9 cellular contexts compared by ENCODE assay signal in genomic region chr2:26745609-26746327, GRCh38. TPM values are rescaled to one million over a fixed set of nuclear protein-coding genes. Genes with fewer than 3 reads are reported as not detected.
A peak's percentile ranks its signal among the peaks of the same experiment; 100 is the strongest.
DNase-seq lines count a peak whose midpoint lies in the region; ATAC-seq and TF ChIP-seq lines count a peak whose summit lies in the region.
"Had no signal": no experiment of that assay in that cellular context is flagged by ENCODE, and none has a peak within 500 bp of the region (broad histone marks: within the 10 kb centered on the region; RNA-seq: fewer than 3 reads in every experiment).

No MANE protein-coding gene starts in this region.

- H3K9me3 ChIP-seq in SU-DHL-6 (ENCODE audit: insufficient read depth, low read length) (no peaks in the 10 kb centered on the region), heart left ventricle (no peaks in the 10 kb centered on the region), aorta (ENCODE audit: control insufficient read depth, low read length) (no peaks in the 10 kb centered on the region)
- H3K9me3 ChIP-seq: BLaER1 treated with 17β-estradiol and CSF1 and Interleukin-3, amounts not matched to agents 10 nM and 100 nM had no signal

- H3K9me2 ChIP-seq in SU-DHL-6 (replicated peaks; ENCODE audit: insufficient read depth, low read length) = no peaks in the 10 kb centered on the region

- no peaks in the 10 kb centered on the region for H3K79me2 ChIP-seq in SU-DHL-6 (ENCODE audit: insufficient read depth, low read length)

- intact Hi-C loops in heart left ventricle (cut with DNase I) = loop anchor here (1.0 to 2.0 kb wide), 4 partner anchors 139 to 141 kb away; no protein-coding TSS in a partner anchor
- intact Hi-C loops in aorta (cut with DNase I) = loop anchor here (1.0 kb wide), 1 partner anchor 139 kb away; no protein-coding TSS in a partner anchor

- peak; percentile 89 for TF ChIP-seq CTCF in SU-DHL-6 (IDR thresholded peaks at IDR 0.05; ENCODE audit: insufficient read depth, low read length, poor library complexity, severe bottlenecking)
- peak; percentile 91 to 98 (median 93) for TF ChIP-seq CTCF in heart left ventricle (IDR thresholded peaks at IDR 0.05)

- no peaks in the 10 kb centered on the region for H3K27me3 ChIP-seq in SU-DHL-6 (ENCODE audit: low read length)
- no peaks in the 10 kb centered on the region for H3K27me3 ChIP-seq in heart left ventricle
- H3K27me3 ChIP-seq in aorta (ENCODE audit: control insufficient read depth in 1 of 2, insufficient read depth in 2 of 2, low read length in 1 of 2) = no peaks in the 10 kb centered on the region
- H3K27me3 ChIP-seq: BLaER1 treated with 17β-estradiol and CSF1 and Interleukin-3, amounts not matched to agents 10 nM and 100 nM had no signal

- H3K9ac ChIP-seq in SU-DHL-6 (ENCODE audit: low read length) = no peak overlapping the region
- H3K9ac ChIP-seq: BLaER1 treated with 17β-estradiol and CSF1 and Interleukin-3, amounts not matched to agents 10 nM and 100 nM had no signal

- no peaks in the 10 kb centered on the region for H3F3A ChIP-seq in SU-DHL-6 (ENCODE audit: insufficient read depth)

- H3K36me3 ChIP-seq in SU-DHL-6 (ENCODE audit: low read length) (no peaks in the 10 kb centered on the region), heart left ventricle (no peaks in the 10 kb centered on the region), aorta (ENCODE audit: control insufficient read depth in 1 of 2, insufficient read depth in 2 of 2, low read length in 1 of 2) (no peaks in the 10 kb centered on the region)
- H3K36me3 ChIP-seq: BLaER1 treated with 17β-estradiol and CSF1 and Interleukin-3, amounts not matched to agents 10 nM and 100 nM had no signal

- ATAC-seq in heart left ventricle (peak; percentile 86 to 91 (median 88)), aorta (ENCODE audit: low FRiP score) (peak; percentile 86)

- no peak overlapping the region for H3K4me2 ChIP-seq in SU-DHL-6 (ENCODE audit: low read depth, low read length, poor library complexity, severe bottlenecking)
- H3K4me2 ChIP-seq: BLaER1 treated with 17β-estradiol and CSF1 and Interleukin-3, amounts not matched to agents 10 nM and 100 nM had no signal

- H3K4me3 ChIP-seq in SU-DHL-6 (ENCODE audit: insufficient read depth, low read length, poor library complexity, severe bottlenecking) (no peak overlapping the region), heart left ventricle (no peak overlapping the region), aorta (ENCODE audit: low read length in 2 of 2) (no peak overlapping the region)
- H3K4me3 ChIP-seq: BLaER1 treated with 17β-estradiol and CSF1 and Interleukin-3, amounts not matched to agents 10 nM and 100 nM had no signal

- 24 to 28% (median 26%) methylated on average over 9 of the region's 9 CpGs for WGBS in heart left ventricle, 4 donors
- WGBS in aorta, 2 donors = 16 to 17% methylated on average over 9 of the region's 9 CpGs

- peaks cover 0 to 3% (median 0%) of the 10 kb centered on the region in 12 donors for H3K4me1 ChIP-seq in heart left ventricle
- H3K4me1 ChIP-seq in aorta (ENCODE audit: control insufficient read depth in 1 of 2, insufficient read depth in 2 of 2, low read length in 2 of 2) = no peaks in the 10 kb centered on the region

- no peak overlapping the region for H3K27ac ChIP-seq in SU-DHL-6 (ENCODE audit: low read depth, low read length)
- H3K27ac ChIP-seq in heart left ventricle = no peak overlapping the region
- no peak overlapping the region for H3K27ac ChIP-seq in aorta (ENCODE audit: low read depth in 1 of 2, low read length in 2 of 2)
- H3K27ac ChIP-seq: BLaER1 treated with 17β-estradiol and CSF1 and Interleukin-3, amounts not matched to agents 10 nM and 100 nM had no signal

- H4K20me1 ChIP-seq in SU-DHL-6 (ENCODE audit: low read depth, low read length) = no peaks in the 10 kb centered on the region

- DNase-seq in NOMO-1 (lab: John Stamatoyannopoulos, UW; ENCODE audit: unreplicated experiment in 2 of 2) (peak; percentile 26 to 50), NOMO-1 treated with dmso at 0.1 percent for 144 hours (lab: John Stamatoyannopoulos, UW; ENCODE audit: unreplicated experiment) (no peak), NCI-H1105 (lab: John Stamatoyannopoulos, UW) (peak; percentile 53), heart left ventricle (peak; percentile 78 to 88 (median 81)), pulmonary artery endothelial cell (ENCODE audit: low read depth, low spot score) (peak; percentile 49), aorta (peak; percentile 90 to 95)
- peak; percentile 67 for DNase-seq in activated naive CD8-positive, alpha-beta T cell treated with anti-CD3 and anti-CD28 coated beads, Interleukin-2, amount 50 U/mL, for 16 hours (ENCODE audit: low read depth, low spot score)

- no peak for TF ChIP-seq POLR2A in heart left ventricle (IDR thresholded peaks at IDR 0.05)

- H2AFZ ChIP-seq in SU-DHL-6 (ENCODE audit: low read depth, low read length, severe bottlenecking) = no peak overlapping the region

RNA-seq across cellular contexts. Expression of gene SLC35F6, which starts 18.3 kb away (rescaled TPM):
- total RNA-seq in heart left ventricle = 10 to 100 TPM; 17.2 to 70.5 (median 27.2) TPM
- polyA plus RNA-seq in heart left ventricle = 10 to 100 TPM; 14.4 to 28.3 TPM
- 21.9 and 33.6 TPM in 2 replicates for total RNA-seq in pulmonary artery endothelial cell
- total RNA-seq in aorta = 10 to 100 TPM; 33.2 to 34.6 TPM
- 1 to 10 TPM; 9.6 to 10.0 TPM for polyA plus RNA-seq in aorta

RNA-seq across cellular contexts. Expression of gene CENPA, which starts 40.1 kb away (rescaled TPM):
- total RNA-seq in heart left ventricle (10 to 100 TPM in 2 of 9 donors, 1 to 10 TPM in 5, under 1 TPM in 1, not detected in 1; 0.35 to 26.8 (median 4.4) TPM), pulmonary artery endothelial cell (14.2 and 28.3 TPM in 2 replicates), aorta (1 to 10 TPM in 1 of 2 donors, under 1 TPM in 1; 0.23 to 1.2 TPM)
- polyA plus RNA-seq in heart left ventricle (1 to 10 TPM in 1 of 2 donors, under 1 TPM in 1; 0.25 to 2.1 TPM), aorta (not detected)

RNA-seq across cellular contexts. Expression of gene KCNK3, which starts 53.2 kb away (rescaled TPM):
- total RNA-seq in heart left ventricle = 10 to 100 TPM in 1 of 9 donors, 1 to 10 TPM in 6, under 1 TPM in 2; 0.61 to 12.2 (median 2.1) TPM
- 1 to 10 TPM; 1.9 to 3.7 TPM for polyA plus RNA-seq in heart left ventricle
- not detected in 2 replicates for total RNA-seq in pulmonary artery endothelial cell
- total RNA-seq in aorta = 10 to 100 TPM in 1 of 2 donors, 1 to 10 TPM in 1; 8.7 to 14.7 TPM
- 1 to 10 TPM in 1 of 2 donors, under 1 TPM in 1; 0.63 to 6.5 TPM for polyA plus RNA-seq in aorta
